Comparison of ENCODE assay signal across 40 cellular contexts in the genomic region with DNA sequence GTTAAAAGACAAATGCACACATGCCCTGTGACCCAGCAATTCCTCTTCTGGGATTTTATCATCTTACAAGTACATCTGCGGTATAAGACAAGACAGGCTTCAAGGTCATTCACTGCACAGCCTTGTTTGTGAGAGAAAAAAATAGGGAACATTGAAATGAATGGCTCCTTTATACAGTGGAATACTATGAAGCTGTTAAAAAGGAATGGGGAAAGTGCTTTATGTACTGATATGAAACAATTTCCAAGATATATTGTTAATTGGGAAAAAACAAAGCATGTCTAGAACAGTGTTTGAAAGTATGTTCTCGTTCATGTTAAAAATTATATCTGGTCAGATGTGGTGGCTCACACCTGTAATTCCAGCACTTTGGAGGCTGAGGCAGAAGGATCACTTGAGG. TPM values are rescaled to one million over a fixed set of nuclear protein-coding genes. Genes with fewer than 3 reads are reported as not detected.
"Had no signal": no experiment of that assay in that cellular context is flagged by ENCODE, and none has a peak within 500 bp of the region (broad histone marks: within the 10 kb centered on the region; RNA-seq: fewer than 3 reads in every experiment).

No MANE protein-coding gene starts in this region.

- H3K4me1 Mint-ChIP-seq: activated T-helper 17 cell treated with anti-CD3 and anti-CD28 coated beads, Interleukin-2, amount 50 U/mL, for 72 hours; central memory CD8-positive, alpha-beta T cell had no signal

- H3K9me3 Mint-ChIP-seq: activated B cell treated with CpG ODN at 0.5 μM for 24 hours; activated CD4-positive, alpha-beta memory T cell treated with anti-CD3 and anti-CD28 coated beads for 36 hours; activated CD4-positive, alpha-beta T cell treated with anti-CD3 and anti-CD28 coated beads, Interleukin-2, amount 10 ng/mL, durations not matched to agents 24 days and 14 days; activated CD8-positive, alpha-beta T cell treated with anti-CD3 and anti-CD28 coated beads for 36 hours; activated naive CD4-positive, alpha-beta T cell treated with anti-CD3 and anti-CD28 coated beads for 36 hours; activated naive CD4-positive, alpha-beta T cell treated with anti-CD3 and anti-CD28 coated beads, Interleukin-2, amount 50 U/mL, for 72 hours; activated naive CD8-positive, alpha-beta T cell treated with anti-CD3 and anti-CD28 coated beads for 36 hours; activated T-cell treated with anti-CD3 and anti-CD28 coated beads, Interleukin-2, amount 50 U/mL, for 4 hours; activated T-cell treated with anti-CD3 and anti-CD28 coated beads, Interleukin-2, amount 50 U/mL, for 72 hours; activated T-helper 1 cell treated with anti-CD3 and anti-CD28 coated beads, Interleukin-12 subunit alpha, Interleukin-12 subunit beta, Interleukin-2, Interleukin-4 antibody, amounts not matched to agents 30 ng/mL and 10 ng/mL and 1 ng/mL, durations not matched to agents 14 hours and 24 hours and 36 hours; activated T-helper 17 cell treated with anti-CD3 and anti-CD28 coated beads, Interleukin-2, amount 50 U/mL, for 72 hours; central memory CD8-positive, alpha-beta T cell; T-helper 1 cell treated with Interleukin-12 subunit alpha and Interleukin-12 subunit beta and Interleukin-4 antibody, amounts not matched to agents 30 μg/mL and 1 μg/mL, for 36 hours; T-helper 2 cell treated with Interferon-gamma antibody and Interleukin-4, amounts not matched to agents 5 μg/mL and 100 μg/mL, for 36 hours had no signal

- FAIRE-seq: astrocyte, TTC549 had no signal

- H3K36me3 Mint-ChIP-seq: activated CD4-positive, alpha-beta memory T cell treated with anti-CD3 and anti-CD28 coated beads for 36 hours; activated naive CD4-positive, alpha-beta T cell treated with anti-CD3 and anti-CD28 coated beads, Interleukin-2, amount 50 U/mL, for 72 hours; activated naive CD8-positive, alpha-beta T cell treated with anti-CD3 and anti-CD28 coated beads for 36 hours had no signal

- H3K27ac Mint-ChIP-seq: activated B cell treated with CpG ODN at 0.5 μM for 24 hours; activated CD4-positive, alpha-beta memory T cell treated with anti-CD3 and anti-CD28 coated beads for 36 hours; activated CD4-positive, alpha-beta T cell treated with anti-CD3 and anti-CD28 coated beads, Interleukin-2, amount 10 ng/mL, durations not matched to agents 24 days and 14 days; activated CD8-positive, alpha-beta T cell treated with anti-CD3 and anti-CD28 coated beads for 36 hours; activated naive CD4-positive, alpha-beta T cell treated with anti-CD3 and anti-CD28 coated beads for 36 hours; activated naive CD8-positive, alpha-beta T cell treated with anti-CD3 and anti-CD28 coated beads for 36 hours; activated T-cell treated with anti-CD3 and anti-CD28 coated beads, Interleukin-2, amount 50 U/mL, for 72 hours; activated T-helper 1 cell treated with anti-CD3 and anti-CD28 coated beads, Interleukin-12 subunit alpha, Interleukin-12 subunit beta, Interleukin-2, Interleukin-4 antibody, amounts not matched to agents 30 ng/mL and 10 ng/mL and 1 ng/mL, durations not matched to agents 14 hours and 24 hours and 36 hours; activated T-helper 17 cell treated with anti-CD3 and anti-CD28 coated beads, Interleukin-2, amount 50 U/mL, for 72 hours; T-helper 1 cell treated with Interleukin-12 subunit alpha and Interleukin-12 subunit beta and Interleukin-4 antibody, amounts not matched to agents 30 μg/mL and 1 μg/mL, for 36 hours; T-helper 2 cell treated with Interferon-gamma antibody and Interleukin-4, amounts not matched to agents 5 μg/mL and 100 μg/mL, for 36 hours had no signal

- H3K9me3 ChIP-seq: adrenal gland, body of pancreas, breast epithelium had no signal

- H3K4me1 ChIP-seq: adrenal gland, body of pancreas, breast epithelium had no signal

- H3K4me3 Mint-ChIP-seq: activated B cell treated with CpG ODN at 0.5 μM for 24 hours; activated CD4-positive, alpha-beta memory T cell treated with anti-CD3 and anti-CD28 coated beads for 36 hours; activated CD4-positive, alpha-beta T cell treated with anti-CD3 and anti-CD28 coated beads, Interleukin-2, amount 10 ng/mL, durations not matched to agents 24 days and 14 days; activated CD8-positive, alpha-beta T cell treated with anti-CD3 and anti-CD28 coated beads for 36 hours; activated naive CD4-positive, alpha-beta T cell treated with anti-CD3 and anti-CD28 coated beads for 36 hours; activated naive CD8-positive, alpha-beta T cell treated with anti-CD3 and anti-CD28 coated beads for 36 hours; activated T-cell treated with anti-CD3 and anti-CD28 coated beads, Interleukin-2, amount 50 U/mL, for 4 hours; activated T-cell treated with anti-CD3 and anti-CD28 coated beads, Interleukin-2, amount 50 U/mL, for 72 hours; activated T-helper 1 cell treated with anti-CD3 and anti-CD28 coated beads, Interleukin-12 subunit alpha, Interleukin-12 subunit beta, Interleukin-2, Interleukin-4 antibody, amounts not matched to agents 30 ng/mL and 10 ng/mL and 1 ng/mL, durations not matched to agents 14 hours and 24 hours and 36 hours; activated T-helper 17 cell treated with anti-CD3 and anti-CD28 coated beads, Interleukin-2, amount 50 U/mL, for 72 hours; central memory CD8-positive, alpha-beta T cell; T-helper 1 cell treated with Interleukin-12 subunit alpha and Interleukin-12 subunit beta and Interleukin-4 antibody, amounts not matched to agents 30 μg/mL and 1 μg/mL, for 36 hours; T-helper 2 cell treated with Interferon-gamma antibody and Interleukin-4, amounts not matched to agents 5 μg/mL and 100 μg/mL, for 36 hours had no signal

- DNase-seq: activated B cell treated with CpG ODN at 0.5 μM for 24 hours; activated CD4-positive, alpha-beta memory T cell treated with anti-CD3 and anti-CD28 coated beads for 36 hours; activated CD4-positive, alpha-beta T cell treated with anti-CD3 and anti-CD28 coated beads for 4 hours; activated CD4-positive, alpha-beta T cell treated with anti-CD3 and anti-CD28 coated beads, Interleukin-2, amount 10 ng/mL, durations not matched to agents 24 days and 14 days; activated CD4-positive, alpha-beta T cell treated with anti-CD3 and anti-CD28 coated beads, Interleukin-2, amount 50 U/mL, for 1 hour; activated CD4-positive, alpha-beta T cell treated with anti-CD3 and anti-CD28 coated beads, Interleukin-2, amount 50 U/mL, for 4 hours; activated CD4-positive, CD25-positive, alpha-beta regulatory T cell treated with anti-CD3 and anti-CD28 coated beads, Interleukin-2, amount 50 U/mL, for 72 hours; activated CD8-positive, alpha-beta memory T cell treated with anti-CD3 and anti-CD28 coated beads, Interleukin-2, amount 50 U/mL, for 4 hours; activated CD8-positive, alpha-beta T cell treated with anti-CD3 and anti-CD28 coated beads for 36 hours; activated effector memory CD4-positive, alpha-beta T cell treated with anti-CD3 and anti-CD28 coated beads, Interleukin-2, amount 50 U/mL, for 16 hours; activated gamma-delta T cell treated with Interleukin-2 at 50 U/mL for 16 hours; activated naive CD4-positive, alpha-beta T cell; activated naive CD4-positive, alpha-beta T cell treated with anti-CD3 and anti-CD28 coated beads for 36 hours; activated naive CD4-positive, alpha-beta T cell treated with anti-CD3 and anti-CD28 coated beads, Interleukin-2, amount 50 U/mL, for 16 hours; activated naive CD8-positive, alpha-beta T cell treated with anti-CD3 and anti-CD28 coated beads for 36 hours; activated T-cell treated with anti-CD3 and anti-CD28 coated beads for 4 hours; activated T-cell treated with anti-CD3 and anti-CD28 coated beads, Interleukin-2, amount 50 U/mL, for 1 hour; activated T-cell treated with anti-CD3 and anti-CD28 coated beads, Interleukin-2, amount 50 U/mL, for 4 hours; activated T-cell treated with anti-CD3 and anti-CD28 coated beads, Interleukin-2, amount 50 U/mL, for 72 hours; adrenal gland; amniotic stem cell; aorta; body of pancreas; brain microvascular endothelial cell; caudate nucleus; cerebellar nuclear complex; T-helper 1 cell; T-helper 2 cell; T-helper 9 cell had no signal

- H3K27ac ChIP-seq: adrenal gland, body of pancreas, brain microvascular endothelial cell, breast epithelium, VCaP had no signal

- H3K4me3 ChIP-seq: adrenal gland, body of pancreas, breast epithelium had no signal

- H3K36me3 ChIP-seq: adrenal gland, brain microvascular endothelial cell, breast epithelium had no signal

- H3K27me3 ChIP-seq: adrenal gland, body of pancreas, breast epithelium had no signal

- ATAC-seq: activated CD8-positive, alpha-beta T cell treated with anti-CD3 and anti-CD28 coated beads for 36 hours; activated naive CD4-positive, alpha-beta T cell treated with anti-CD3 and anti-CD28 coated beads, Interleukin-2, amount 50 U/mL, for 72 hours; activated T-cell treated with anti-CD3 and anti-CD28 coated beads, Interleukin-2, amount 50 U/mL, for 4 hours; activated T-cell treated with anti-CD3 and anti-CD28 coated beads, Interleukin-2, amount 50 U/mL, for 72 hours; activated T-helper 17 cell treated with anti-CD3 and anti-CD28 coated beads, Interleukin-2, amount 50 U/mL, for 72 hours; body of pancreas had no signal

RNA-seq across cellular contexts. Expression of gene XKR7, which starts 41.5 kb away (rescaled TPM):
- total RNA-seq: activated CD4-positive, alpha-beta memory T cell treated with anti-CD3 and anti-CD28 coated beads for 36 hours; activated CD4-positive, alpha-beta T cell treated with anti-CD3 and anti-CD28 coated beads, Interleukin-2, amount 10 ng/mL, durations not matched to agents 24 days and 14 days; activated CD8-positive, alpha-beta T cell treated with anti-CD3 and anti-CD28 coated beads for 36 hours; activated T-cell treated with anti-CD3 and anti-CD28 coated beads, Interleukin-2, amount 50 U/mL, for 4 hours; activated T-cell treated with anti-CD3 and anti-CD28 coated beads, Interleukin-2, amount 50 U/mL, for 72 hours; activated T-helper 1 cell treated with anti-CD3 and anti-CD28 coated beads, Interleukin-12 subunit alpha, Interleukin-12 subunit beta, Interleukin-2, Interleukin-4 antibody, amounts not matched to agents 30 ng/mL and 10 ng/mL and 1 ng/mL, durations not matched to agents 14 hours and 24 hours and 36 hours; aorta; breast epithelium had no signal

RNA-seq across cellular contexts. Expression of gene TTLL9, which starts 56.1 kb away (rescaled TPM):
- total RNA-seq: activated CD4-positive, alpha-beta memory T cell treated with anti-CD3 and anti-CD28 coated beads for 36 hours; activated CD4-positive, alpha-beta T cell treated with anti-CD3 and anti-CD28 coated beads, Interleukin-2, amount 10 ng/mL, durations not matched to agents 24 days and 14 days; activated CD8-positive, alpha-beta memory T cell treated with anti-CD3 and anti-CD28 coated beads for 36 hours; activated CD8-positive, alpha-beta T cell treated with anti-CD3 and anti-CD28 coated beads for 36 hours; activated naive CD4-positive, alpha-beta T cell treated with anti-CD3 and anti-CD28 coated beads for 36 hours; activated naive CD4-positive, alpha-beta T cell treated with anti-CD3 and anti-CD28 coated beads, Interleukin-2, amount 50 U/mL, for 72 hours; activated naive CD8-positive, alpha-beta T cell treated with anti-CD3 and anti-CD28 coated beads for 36 hours; activated T-cell treated with anti-CD3 and anti-CD28 coated beads, Interleukin-2, amount 50 U/mL, for 4 hours; activated T-cell treated with anti-CD3 and anti-CD28 coated beads, Interleukin-2, amount 50 U/mL, for 72 hours; activated T-helper 1 cell treated with anti-CD3 and anti-CD28 coated beads, Interleukin-12 subunit alpha, Interleukin-12 subunit beta, Interleukin-2, Interleukin-4 antibody, amounts not matched to agents 30 ng/mL and 10 ng/mL and 1 ng/mL, durations not matched to agents 14 hours and 24 hours and 36 hours; activated T-helper 17 cell treated with anti-CD3 and anti-CD28 coated beads, Interleukin-2, amount 50 U/mL, for 72 hours had no signal

RNA-seq across cellular contexts. Expression of gene DUSP15, which starts 56.2 kb away (rescaled TPM):
- total RNA-seq: activated CD4-positive, alpha-beta memory T cell treated with anti-CD3 and anti-CD28 coated beads for 36 hours; activated CD4-positive, alpha-beta T cell treated with anti-CD3 and anti-CD28 coated beads, Interleukin-2, amount 10 ng/mL, durations not matched to agents 24 days and 14 days; activated CD8-positive, alpha-beta memory T cell treated with anti-CD3 and anti-CD28 coated beads for 36 hours; activated CD8-positive, alpha-beta T cell treated with anti-CD3 and anti-CD28 coated beads for 36 hours; activated naive CD4-positive, alpha-beta T cell treated with anti-CD3 and anti-CD28 coated beads for 36 hours; activated naive CD4-positive, alpha-beta T cell treated with anti-CD3 and anti-CD28 coated beads, Interleukin-2, amount 50 U/mL, for 72 hours; activated naive CD8-positive, alpha-beta T cell treated with anti-CD3 and anti-CD28 coated beads for 36 hours; activated T-cell treated with anti-CD3 and anti-CD28 coated beads, Interleukin-2, amount 50 U/mL, for 4 hours; activated T-cell treated with anti-CD3 and anti-CD28 coated beads, Interleukin-2, amount 50 U/mL, for 72 hours; activated T-helper 1 cell treated with anti-CD3 and anti-CD28 coated beads, Interleukin-12 subunit alpha, Interleukin-12 subunit beta, Interleukin-2, Interleukin-4 antibody, amounts not matched to agents 30 ng/mL and 10 ng/mL and 1 ng/mL, durations not matched to agents 14 hours and 24 hours and 36 hours; activated T-helper 17 cell treated with anti-CD3 and anti-CD28 coated beads, Interleukin-2, amount 50 U/mL, for 72 hours had no signal
